28 cellular contexts compared by ENCODE assay signal in genomic region chr9:28650327-28650726, GRCh38.
"Had no signal": no experiment of that assay in that cellular context is flagged by ENCODE, and none has a peak within 500 bp of the region (broad histone marks: within the 10 kb centered on the region; RNA-seq: fewer than 3 reads in every experiment).

No MANE protein-coding gene starts in this region.

- H3K9ac ChIP-seq: parathyroid adenoma had no signal

- H3K4me3 Mint-ChIP-seq: activated CD4-positive, alpha-beta T cell treated with anti-CD3 and anti-CD28 coated beads for 36 hours; activated CD8-positive, alpha-beta memory T cell treated with anti-CD3 and anti-CD28 coated beads, Interleukin-2, amount 10 ng/mL, durations not matched to agents 7 days and 5 days; activated CD8-positive, alpha-beta T cell treated with anti-CD3 and anti-CD28 coated beads, Interleukin-2, amount 10 ng/mL, durations not matched to agents 7 days and 5 days; activated naive CD8-positive, alpha-beta T cell; nephron; T-cell; T-helper 2 cell treated with Interferon-gamma antibody and Interleukin-4, amounts not matched to agents 5 μg/mL and 100 μg/mL, for 36 hours had no signal

- H2AFZ ChIP-seq: parathyroid adenoma had no signal

- H3K36me3 ChIP-seq: cardiac muscle cell, colonic mucosa, left ventricle myocardium inferior, right atrium auricular region, suprapubic skin, tibial artery, upper lobe of right lung had no signal

- H3K4me1 ChIP-seq: body of pancreas, colonic mucosa, left ventricle myocardium inferior, parathyroid adenoma, right atrium auricular region, suprapubic skin, tibial artery, upper lobe of right lung had no signal

- H3K27ac ChIP-seq: body of pancreas, cardiac muscle cell, colonic mucosa, left ventricle myocardium inferior, parathyroid adenoma, right atrium auricular region, suprapubic skin, tibial artery, upper lobe of right lung had no signal

- H3K4me3 ChIP-seq: body of pancreas, cardiac muscle cell, colonic mucosa, left ventricle myocardium inferior, right atrium auricular region, suprapubic skin, tibial artery, upper lobe of right lung had no signal

- H3K9me3 Mint-ChIP-seq: nephron had no signal

- H3K27me3 ChIP-seq: body of pancreas, cardiac muscle cell, colonic mucosa, right atrium auricular region, suprapubic skin, tibial artery, upper lobe of right lung had no signal

- H3K4me1 Mint-ChIP-seq: activated CD4-positive, alpha-beta T cell treated with anti-CD3 and anti-CD28 coated beads for 36 hours; activated CD8-positive, alpha-beta memory T cell treated with anti-CD3 and anti-CD28 coated beads, Interleukin-2, amount 10 ng/mL, durations not matched to agents 7 days and 5 days; nephron; T-cell had no signal

- H3K36me3 Mint-ChIP-seq: activated CD8-positive, alpha-beta memory T cell treated with anti-CD3 and anti-CD28 coated beads, Interleukin-2, amount 10 ng/mL, durations not matched to agents 7 days and 5 days; activated naive CD8-positive, alpha-beta T cell; T-cell had no signal

- ATAC-seq: activated CD4-positive, alpha-beta T cell treated with anti-CD3 and anti-CD28 coated beads for 36 hours; activated CD8-positive, alpha-beta memory T cell treated with anti-CD3 and anti-CD28 coated beads, Interleukin-2, amount 10 ng/mL, durations not matched to agents 7 days and 5 days; activated CD8-positive, alpha-beta T cell treated with anti-CD3 and anti-CD28 coated beads, Interleukin-2, amount 10 ng/mL, durations not matched to agents 7 days and 5 days; T-cell; upper lobe of right lung had no signal

- H3K27ac Mint-ChIP-seq: activated CD4-positive, alpha-beta T cell treated with anti-CD3 and anti-CD28 coated beads for 36 hours; activated CD8-positive, alpha-beta memory T cell treated with anti-CD3 and anti-CD28 coated beads, Interleukin-2, amount 10 ng/mL, durations not matched to agents 7 days and 5 days; activated CD8-positive, alpha-beta T cell treated with anti-CD3 and anti-CD28 coated beads, Interleukin-2, amount 10 ng/mL, durations not matched to agents 7 days and 5 days; activated naive CD8-positive, alpha-beta T cell; nephron; T-cell; T-helper 2 cell treated with Interferon-gamma antibody and Interleukin-4, amounts not matched to agents 5 μg/mL and 100 μg/mL, for 36 hours had no signal

- DNase-seq: activated CD4-positive, alpha-beta T cell treated with anti-CD3 and anti-CD28 coated beads for 36 hours; activated CD4-positive, CD25-positive, alpha-beta regulatory T cell; activated CD8-positive, alpha-beta memory T cell treated with anti-CD3 and anti-CD28 coated beads, Interleukin-2, amount 10 ng/mL, durations not matched to agents 7 days and 5 days; activated CD8-positive, alpha-beta T cell treated with anti-CD3 and anti-CD28 coated beads, Interleukin-2, amount 10 ng/mL, durations not matched to agents 7 days and 5 days; activated naive CD4-positive, alpha-beta T cell treated with Interleukin-2 at 50 U/mL for 16 hours; activated T-cell treated with anti-CD3 and anti-CD28 coated beads, Interleukin-2, amount 50 U/mL, for 48 hours; anterior cingulate cortex; body of pancreas; cerebellar nuclear complex; colonic mucosa; effector CD8-positive, alpha-beta T cell; glutamatergic neuron; islet precursor cell; left ventricle myocardium inferior; occipital lobe; stimulated activated CD4-positive, alpha-beta T cell treated with anti-CD3 and anti-CD28 coated beads, Interleukin-15, amount 100 ng/mL, for 24 hours; stimulated activated CD4-positive, alpha-beta T cell treated with anti-CD3 and anti-CD28 coated beads, Interleukin-2, amount 100 ng/mL, for 24 hours; stimulated activated naive CD4-positive, alpha-beta T cell; T-cell; tibial artery; upper lobe of right lung had no signal

- H3K27me3 Mint-ChIP-seq: activated CD4-positive, alpha-beta T cell treated with anti-CD3 and anti-CD28 coated beads for 36 hours; activated CD8-positive, alpha-beta memory T cell treated with anti-CD3 and anti-CD28 coated beads, Interleukin-2, amount 10 ng/mL, durations not matched to agents 7 days and 5 days; activated naive CD8-positive, alpha-beta T cell; T-cell had no signal

- H3K9me3 ChIP-seq: body of pancreas, colonic mucosa, left ventricle myocardium inferior, right atrium auricular region, suprapubic skin, tibial artery, upper lobe of right lung had no signal
